11 cellular contexts compared by ENCODE assay signal in the genomic region with DNA sequence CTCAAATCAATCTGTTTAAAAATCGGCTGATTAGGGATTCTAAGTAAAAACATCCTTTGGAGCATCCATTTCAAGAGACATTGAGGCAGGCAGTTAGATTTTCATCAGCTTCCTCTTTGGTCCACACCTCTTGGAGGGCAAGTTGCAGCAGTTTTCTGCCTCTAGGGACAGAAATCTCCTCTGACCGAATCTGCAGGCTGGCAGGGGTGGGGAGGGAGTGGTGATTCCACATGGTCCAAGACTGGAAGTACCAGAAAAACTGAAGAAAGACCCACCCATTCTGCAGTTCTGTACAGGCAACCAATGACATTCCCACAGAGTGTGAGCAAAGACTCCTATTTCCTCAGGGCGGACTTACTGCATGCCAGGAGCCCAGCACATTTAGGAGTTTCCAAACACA. TPM values are rescaled to one million over a fixed set of nuclear protein-coding genes. Genes with fewer than 3 reads are reported as not detected.
DNase-seq lines count a peak whose midpoint lies in the region; ATAC-seq and TF ChIP-seq lines count a peak whose summit lies in the region.
"Had no signal": no experiment of that assay in that cellular context is flagged by ENCODE, and none has a peak within 500 bp of the region (broad histone marks: within the 10 kb centered on the region; RNA-seq: fewer than 3 reads in every experiment).

No MANE protein-coding gene starts in this region.

- H3K36me3 Mint-ChIP-seq in activated CD4-positive, alpha-beta memory T cell treated with anti-CD3 and anti-CD28 coated beads for 36 hours = no peaks in the 10 kb centered on the region

- H3K27ac Mint-ChIP-seq in activated CD4-positive, alpha-beta memory T cell treated with anti-CD3 and anti-CD28 coated beads for 36 hours = no peak overlapping the region
- H3K27ac Mint-ChIP-seq: activated CD8-positive, alpha-beta T cell treated with anti-CD3 and anti-CD28 coated beads for 36 hours; activated naive CD8-positive, alpha-beta T cell treated with anti-CD3 and anti-CD28 coated beads, Interleukin-2, amount 50 U/mL, for 24 hours had no signal

- TF ChIP-seq CTCF in WERI-Rb-1 (IDR thresholded peaks at IDR 0.05; ENCODE audit: low read depth, low read length) (no peak), tibial artery (IDR thresholded peaks at IDR 0.05) (peak in 1 of 2 experiments; percentile 24)

- no peaks in the 10 kb centered on the region for H3K27me3 ChIP-seq in WERI-Rb-1 (ENCODE audit: insufficient read depth, low read depth, severe bottlenecking)
- H3K27me3 ChIP-seq in tibial artery = no peaks in the 10 kb centered on the region

- peak; percentile 58 for ATAC-seq in left ventricle myocardium superior
- ATAC-seq in HG02642 (IDR thresholded peaks at IDR 0.05; ENCODE audit: poor library complexity, unreplicated experiment) = no peak
- ATAC-seq: activated CD8-positive, alpha-beta T cell treated with anti-CD3 and anti-CD28 coated beads for 36 hours; activated naive CD8-positive, alpha-beta T cell treated with anti-CD3 and anti-CD28 coated beads, Interleukin-2, amount 50 U/mL, for 24 hours had no signal

- no peak overlapping the region for H3K4me3 Mint-ChIP-seq in activated CD4-positive, alpha-beta memory T cell treated with anti-CD3 and anti-CD28 coated beads for 36 hours
- H3K4me3 Mint-ChIP-seq: activated CD8-positive, alpha-beta T cell treated with anti-CD3 and anti-CD28 coated beads for 36 hours; activated naive CD8-positive, alpha-beta T cell treated with anti-CD3 and anti-CD28 coated beads, Interleukin-2, amount 50 U/mL, for 24 hours had no signal

- H3K27ac ChIP-seq in WERI-Rb-1 (peak overlapping the region; percentile 83), tibial artery (peak overlapping the region; percentile 18 to 78)

- H3K9me3 ChIP-seq in WERI-Rb-1 (ENCODE audit: severe bottlenecking) = no peaks in the 10 kb centered on the region
- no peaks in the 10 kb centered on the region for H3K9me3 ChIP-seq in tibial artery

- peaks cover 0 to 35% (median 18%) of the 10 kb centered on the region in 4 donors for H3K4me1 ChIP-seq in tibial artery

- no peaks in the 10 kb centered on the region for H3K4me1 Mint-ChIP-seq in activated CD4-positive, alpha-beta memory T cell treated with anti-CD3 and anti-CD28 coated beads for 36 hours (ENCODE audit: low read depth)
- H3K4me1 Mint-ChIP-seq: activated naive CD8-positive, alpha-beta T cell treated with anti-CD3 and anti-CD28 coated beads, Interleukin-2, amount 50 U/mL, for 24 hours had no signal

- peak; percentile 40 for DNase-seq in SIG-M5 treated with dmso at 0.1 percent for 504 hours (lab: John Stamatoyannopoulos, UW; ENCODE audit: unreplicated experiment)
- DNase-seq in SIG-M5 (lab: John Stamatoyannopoulos, UW) = no peak
- DNase-seq in WERI-Rb-1 = peak; percentile 75
- no peak for DNase-seq in left ventricle myocardium superior
- peak in 1 of 2 donors; percentile 69 for DNase-seq in tibial artery
- no peak for DNase-seq in NCI-H2171 (lab: John Stamatoyannopoulos, UW)
- DNase-seq in activated CD4-positive, alpha-beta memory T cell treated with anti-CD3 and anti-CD28 coated beads for 36 hours = no peak
- DNase-seq: ACHN; activated CD8-positive, alpha-beta T cell treated with anti-CD3 and anti-CD28 coated beads for 36 hours; activated naive CD8-positive, alpha-beta T cell treated with anti-CD3 and anti-CD28 coated beads, Interleukin-2, amount 50 U/mL, for 24 hours had no signal

- POLR2A ChIA-PET in activated CD4-positive, alpha-beta memory T cell treated with anti-CD3 and anti-CD28 coated beads for 36 hours (lab: Charles Lee) = no interaction called here

- peaks cover 6% of the 10 kb centered on the region for H3K9me3 Mint-ChIP-seq in activated CD4-positive, alpha-beta memory T cell treated with anti-CD3 and anti-CD28 coated beads for 36 hours
- H3K9me3 Mint-ChIP-seq: activated CD8-positive, alpha-beta T cell treated with anti-CD3 and anti-CD28 coated beads for 36 hours; activated naive CD8-positive, alpha-beta T cell treated with anti-CD3 and anti-CD28 coated beads, Interleukin-2, amount 50 U/mL, for 24 hours had no signal

- no peaks in the 10 kb centered on the region for H3K27me3 Mint-ChIP-seq in activated CD4-positive, alpha-beta memory T cell treated with anti-CD3 and anti-CD28 coated beads for 36 hours
- H3K27me3 Mint-ChIP-seq: activated CD8-positive, alpha-beta T cell treated with anti-CD3 and anti-CD28 coated beads for 36 hours had no signal

- H3K4me3 ChIP-seq in WERI-Rb-1 (ENCODE audit: low read depth, low read length) (no peak overlapping the region; the same call in 1 of the 2 replicates), tibial artery (no peak overlapping the region)

- intact Hi-C loops in left ventricle myocardium superior (cut with micrococcal nuclease) = no loop called here
- intact Hi-C loops in tibial artery (cut with DNase I; ENCODE audit: low total_unique reads) = no loop called here
- intact Hi-C loops in activated CD4-positive, alpha-beta memory T cell treated with anti-CD3 and anti-CD28 coated beads for 36 hours (cut with micrococcal nuclease) = no loop called here

- CTCF ChIA-PET in activated CD4-positive, alpha-beta memory T cell treated with anti-CD3 and anti-CD28 coated beads for 36 hours (lab: Charles Lee) = interaction anchor here (0.7 to 1.2 kb wide), 2 partner anchors 13 to 245 kb away, joined by 3 to 5 read pairs; no protein-coding TSS in a partner anchor

- H3K36me3 ChIP-seq in WERI-Rb-1 = no peaks in the 10 kb centered on the region
- no peaks in the 10 kb centered on the region for H3K36me3 ChIP-seq in tibial artery

RNA-seq across cellular contexts. Expression of a gene that starts 29.0 kb away (rescaled TPM):
- 0.27 TPM for total RNA-seq in left ventricle myocardium superior
- 1 to 10 TPM; 1.2 to 1.6 TPM for total RNA-seq in activated CD4-positive, alpha-beta memory T cell treated with anti-CD3 and anti-CD28 coated beads for 36 hours

RNA-seq across cellular contexts. Expression of a gene that starts 43.3 kb away (rescaled TPM):
- total RNA-seq in left ventricle myocardium superior = 13.1 TPM
- total RNA-seq in activated CD4-positive, alpha-beta memory T cell treated with anti-CD3 and anti-CD28 coated beads for 36 hours = 10 to 100 TPM; 49.9 to 50.7 TPM

Comparison
In these comparisons a context has a peak if more than half of its experiments do, and no peak if none do; other contexts are left out.
1. DNase-seq: peak in SIG-M5 treated with dmso at 0.1 percent for 504 hours (single experiment) and WERI-Rb-1 (single experiment); none in SIG-M5 (single experiment), left ventricle myocardium superior (single experiment), NCI-H2171 (single experiment) and activated CD4-positive, alpha-beta memory T cell treated with anti-CD3 and anti-CD28 coated beads for 36 hours (single experiment).